In genomic region chr6:44576132-44576601, GRCh38 we compare ENCODE assay signal across 1 cellular context.
TF ChIP-seq lines count a peak whose summit lies in the region.

No MANE protein-coding gene starts in this region.

TF ChIP-seq in IMR-90, 13 proteins besides CTCF, POLR2A, EP300 and RAD21 (continued from another document):
- TF ChIP-seq CEBPB (IDR thresholded peaks at IDR 0.05; ENCODE audit: low read depth, low read length) (no peak), BHLHE40 (IDR thresholded peaks at IDR 0.05; ENCODE audit: low read depth, low read length) (no peak), MAFK (IDR thresholded peaks at IDR 0.05; ENCODE audit: low read depth, low read length) (no peak), RFX5 (IDR thresholded peaks at IDR 0.05; ENCODE audit: low read depth, low read length) (no peak), USF2 (IDR thresholded peaks at IDR 0.05; ENCODE audit: low read depth, low read length) (no peak), MAZ (IDR thresholded peaks at IDR 0.05; ENCODE audit: borderline replicate concordance, low read depth, low read length) (no peak), FOS (IDR thresholded peaks at IDR 0.05; ENCODE audit: low read depth, low read length) (no peak)
TF ChIP-seq in IMR-90: peak in this region for 0.
